Comparison of ENCODE assay signal across 19 cellular contexts in genomic region chr4:153610623-153611376, GRCh38.
"Had no signal": no experiment of that assay in that cellular context is flagged by ENCODE, and none has a peak within 500 bp of the region (broad histone marks: within the 10 kb centered on the region; RNA-seq: fewer than 3 reads in every experiment).

No MANE protein-coding gene starts in this region.

- H3K36me3 ChIP-seq: adrenal gland had no signal

- H3K27ac Mint-ChIP-seq: T-helper 1 cell treated with Interleukin-12 subunit alpha and Interleukin-12 subunit beta and Interleukin-4 antibody, amounts not matched to agents 30 μg/mL and 1 μg/mL, for 36 hours had no signal

- H3K27me3 ChIP-seq: adrenal gland, body of pancreas, heart left ventricle, vagina had no signal

- H3K4me1 ChIP-seq: adrenal gland, body of pancreas, parathyroid adenoma, vagina had no signal

- H3K9me3 Mint-ChIP-seq: T-helper 1 cell treated with Interleukin-12 subunit alpha and Interleukin-12 subunit beta and Interleukin-4 antibody, amounts not matched to agents 30 μg/mL and 1 μg/mL, for 36 hours had no signal

- DNase-seq: activated gamma-delta T cell treated with Interleukin-2 at 50 U/mL for 16 hours; activated T-cell treated with anti-CD3 and anti-CD28 coated beads, Interleukin-2, amount 50 U/mL, for 48 hours; adrenal gland; body of pancreas; central memory CD4-positive, alpha-beta T cell; cortex of kidney; effector CD8-positive, alpha-beta T cell; heart left ventricle; kidney; left ventricle myocardium superior; retina; stimulated activated CD4-positive, alpha-beta T cell treated with anti-CD3 and anti-CD28 coated beads, Interleukin-4, amount 100 ng/mL, for 1 hour; stimulated activated CD8-positive, alpha-beta memory T cell treated with anti-CD3 and anti-CD28 coated beads, Interleukin-4, amount 100 ng/mL, for 48 hours; stimulated activated naive CD8-positive, alpha-beta T cell treated with anti-CD3 and anti-CD28 coated beads, Interleukin-15, Interleukin-2, amounts not matched to agents 100 U/mL and 50 U/mL, for 24 hours had no signal

- H3K27ac ChIP-seq: adrenal gland, body of pancreas, heart left ventricle, parathyroid adenoma, thoracic aorta, vagina had no signal

- H3K9me3 ChIP-seq: adrenal gland, heart left ventricle, thoracic aorta, vagina had no signal

- H3K4me3 Mint-ChIP-seq: T-helper 1 cell treated with Interleukin-12 subunit alpha and Interleukin-12 subunit beta and Interleukin-4 antibody, amounts not matched to agents 30 μg/mL and 1 μg/mL, for 36 hours had no signal

- ATAC-seq: body of pancreas; heart left ventricle; left ventricle myocardium superior; stimulated activated naive CD8-positive, alpha-beta T cell treated with anti-CD3 and anti-CD28 coated beads, Interleukin-15, Interleukin-2, amounts not matched to agents 100 U/mL and 50 U/mL, for 24 hours had no signal

- FAIRE-seq: frontal cortex, kidney had no signal

- H3K4me3 ChIP-seq: adrenal gland, body of pancreas, heart left ventricle, thoracic aorta, vagina had no signal
